Comparison of ENCODE assay signal across 1 cellular context in the genomic region with DNA sequence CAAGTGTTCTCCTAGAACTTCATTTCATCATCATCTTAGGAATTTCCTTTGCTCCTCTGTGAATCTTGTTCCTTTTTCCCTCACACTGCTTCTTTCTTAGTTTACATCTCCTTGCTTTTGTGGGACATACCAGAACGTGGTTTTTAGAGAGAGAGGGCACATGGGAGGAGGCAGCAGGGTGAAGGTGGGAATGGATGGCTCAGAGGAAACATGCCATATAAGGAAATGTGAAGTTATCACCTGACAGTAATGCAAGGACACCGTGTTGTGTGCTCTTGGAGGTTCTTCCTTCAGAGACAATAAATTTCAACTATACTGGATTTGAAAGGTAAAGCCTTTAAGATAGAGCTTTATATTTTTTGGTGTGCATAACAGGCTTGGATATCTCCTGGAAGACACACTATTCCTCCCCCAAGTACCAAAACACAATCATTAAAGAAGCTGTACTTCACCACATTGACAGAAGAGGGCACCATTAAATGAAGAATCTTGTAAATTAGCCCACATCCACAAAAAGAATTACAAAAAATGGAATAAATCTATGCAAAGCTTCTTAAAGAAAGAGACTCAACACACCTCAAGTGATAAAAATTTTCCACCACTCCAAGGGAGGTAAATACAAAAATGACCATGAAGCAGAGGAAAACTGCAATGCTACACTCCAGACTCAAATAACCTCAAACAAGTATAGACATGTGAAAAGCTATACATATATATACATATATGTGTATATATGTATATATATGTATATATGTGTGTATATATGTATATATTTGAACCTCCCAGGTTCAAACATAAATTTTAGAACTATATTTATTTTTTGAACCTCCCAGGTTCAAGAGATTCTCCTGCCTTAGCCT.
TF ChIP-seq lines count a peak whose summit lies in the region.

No MANE protein-coding gene starts in this region.

TF ChIP-seq in GM12878, 131 proteins besides CTCF, POLR2A, EP300 and RAD21 (continued from another document):
- TF ChIP-seq, protein P1, sequence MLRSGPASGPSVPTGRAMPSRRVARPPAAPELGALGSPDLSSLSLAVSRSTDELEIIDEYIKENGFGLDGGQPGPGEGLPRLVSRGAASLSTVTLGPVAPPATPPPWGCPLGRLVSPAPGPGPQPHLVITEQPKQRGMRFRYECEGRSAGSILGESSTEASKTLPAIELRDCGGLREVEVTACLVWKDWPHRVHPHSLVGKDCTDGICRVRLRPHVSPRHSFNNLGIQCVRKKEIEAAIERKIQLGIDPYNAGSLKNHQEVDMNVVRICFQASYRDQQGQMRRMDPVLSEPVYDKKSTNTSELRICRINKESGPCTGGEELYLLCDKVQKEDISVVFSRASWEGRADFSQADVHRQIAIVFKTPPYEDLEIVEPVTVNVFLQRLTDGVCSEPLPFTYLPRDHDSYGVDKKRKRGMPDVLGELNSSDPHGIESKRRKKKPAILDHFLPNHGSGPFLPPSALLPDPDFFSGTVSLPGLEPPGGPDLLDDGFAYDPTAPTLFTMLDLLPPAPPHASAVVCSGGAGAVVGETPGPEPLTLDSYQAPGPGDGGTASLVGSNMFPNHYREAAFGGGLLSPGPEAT (IDR thresholded peaks at IDR 0.05; ENCODE audit: low read depth): no peak
- TF ChIP-seq RUNX3 (IDR thresholded peaks at IDR 0.05; ENCODE audit: low read length) (peak; percentile 42; the same call in 1 of the 2 replicates), RAD51 (IDR thresholded peaks at IDR 0.05) (0 out of 2 replicates have a peak, but pooled peaks have one; percentile 11), SRF (IDR thresholded peaks at IDR 0.05; ENCODE audit: low read depth in 2 of 2, low read length in 2 of 2) (peak; percentile 89 to 95), WRNIP1 (IDR thresholded peaks at IDR 0.05; ENCODE audit: borderline replicate concordance, low read depth, low read length) (no peak)
